23 cellular contexts compared by ENCODE assay signal in genomic region chrX:113514906-113515305, GRCh38.
"Had no signal": no experiment of that assay in that cellular context is flagged by ENCODE, and none has a peak within 500 bp of the region (broad histone marks: within the 10 kb centered on the region; RNA-seq: fewer than 3 reads in every experiment).

No MANE protein-coding gene starts in this region.

- H3K4me3 ChIP-seq: esophagus muscularis mucosa, heart left ventricle, left ventricle myocardium inferior, prostate gland, stomach, suprapubic skin, tibial nerve had no signal

- ATAC-seq: activated CD8-positive, alpha-beta memory T cell treated with anti-CD3 and anti-CD28 coated beads, Interleukin-2, amount 10 ng/mL, durations not matched to agents 7 days and 5 days; activated CD8-positive, alpha-beta T cell treated with anti-CD3 and anti-CD28 coated beads for 36 hours; heart left ventricle; naive thymus-derived CD8-positive, alpha-beta T cell; right cardiac atrium; stimulated activated effector memory CD8-positive, alpha-beta T cell treated with anti-CD3 and anti-CD28 coated beads, Interleukin-12 subunit alpha, Interleukin-12 subunit beta, amount 100 ng/mL, for 72 hours had no signal

- H3K36me3 ChIP-seq: brain microvascular endothelial cell, esophagus muscularis mucosa, heart left ventricle, left ventricle myocardium inferior, prostate gland, stomach, suprapubic skin, tibial nerve had no signal

- H3K9me3 ChIP-seq: esophagus muscularis mucosa, heart left ventricle, left ventricle myocardium inferior, prostate gland, stomach, suprapubic skin, tibial nerve had no signal

- H3K27me3 ChIP-seq: brain microvascular endothelial cell, esophagus muscularis mucosa, stomach, suprapubic skin had no signal

- DNase-seq: activated CD4-positive, alpha-beta T cell treated with anti-CD3 and anti-CD28 coated beads, Interleukin-2, amount 10 ng/mL, durations not matched to agents 7 days and 5 days; activated CD4-positive, CD25-positive, alpha-beta regulatory T cell treated with anti-CD3 and anti-CD28 coated beads, Interleukin-2, amount 50 U/mL, for 72 hours; activated CD8-positive, alpha-beta memory T cell treated with anti-CD3 and anti-CD28 coated beads, Interleukin-2, amount 10 ng/mL, durations not matched to agents 7 days and 5 days; activated CD8-positive, alpha-beta T cell treated with anti-CD3 and anti-CD28 coated beads for 36 hours; activated gamma-delta T cell treated with Interleukin-2 at 50 U/mL for 16 hours; anterior cingulate cortex; brain microvascular endothelial cell; central memory CD4-positive, alpha-beta T cell; effector memory CD4-positive, alpha-beta T cell; heart left ventricle; immature natural killer cell; kidney glomerular epithelial cell; left ventricle myocardium inferior; naive thymus-derived CD8-positive, alpha-beta T cell; right cardiac atrium; stimulated activated CD4-positive, alpha-beta T cell treated with anti-CD3 and anti-CD28 coated beads, Interleukin-2, amount 100 ng/mL, for 24 hours; stomach had no signal

- H3K4me1 ChIP-seq: esophagus muscularis mucosa, heart left ventricle, left ventricle myocardium inferior, prostate gland, stomach, suprapubic skin, tibial nerve had no signal

- H3K27ac ChIP-seq: brain microvascular endothelial cell, esophagus muscularis mucosa, heart left ventricle, left ventricle myocardium inferior, prostate gland, stomach, suprapubic skin, tibial nerve, VCaP had no signal
